9 cellular contexts compared by ENCODE assay signal in the genomic region with DNA sequence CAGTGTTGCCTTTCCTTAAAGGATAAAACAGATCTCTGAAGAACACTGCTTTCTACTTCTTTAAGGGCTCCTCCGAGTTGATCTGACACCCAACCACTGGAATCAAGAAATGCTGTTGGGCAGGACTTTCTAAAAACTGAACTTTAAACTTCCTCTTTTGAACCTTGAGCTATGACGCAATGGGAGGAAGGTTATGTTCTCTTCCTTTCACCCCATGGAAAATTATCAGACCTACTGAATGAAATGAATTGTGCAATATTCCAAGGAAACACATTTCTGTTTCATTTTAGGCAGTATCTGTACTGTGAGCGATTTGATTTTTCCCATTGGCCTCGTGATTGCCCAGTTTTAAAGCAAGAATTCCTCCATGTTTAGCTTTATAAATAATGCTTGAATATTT.
DNase-seq lines count a peak whose midpoint lies in the region; ATAC-seq and TF ChIP-seq lines count a peak whose summit lies in the region.
"Had no signal": no experiment of that assay in that cellular context is flagged by ENCODE, and none has a peak within 500 bp of the region (broad histone marks: within the 10 kb centered on the region; RNA-seq: fewer than 3 reads in every experiment).

No MANE protein-coding gene starts in this region.

- H3K27ac Mint-ChIP-seq in T-cell: no peak overlapping the region

- no peaks in the 10 kb centered on the region for H3K27me3 ChIP-seq in BE2C

- H3K4me1 Mint-ChIP-seq in T-cell: no peaks in the 10 kb centered on the region

- peak overlapping the region; percentile 9; the same call in 1 of the 2 replicates for H3K4me3 ChIP-seq in BE2C (ENCODE audit: low read depth, low read length)

- H3K4me1 ChIP-seq in BE2C: peaks cover 14% of the 10 kb centered on the region

- CTCF ChIA-PET in T-cell (lab: Charles Lee): no interaction called here

- peak; percentile 66 for ATAC-seq in HG02938 (IDR thresholded peaks at IDR 0.05; ENCODE audit: unreplicated experiment)
- ATAC-seq in T-cell (replicated peaks in 1 of 4): no peak

- no peak overlapping the region for H3K4me3 Mint-ChIP-seq in T-cell

- H3K27me3 Mint-ChIP-seq in T-cell: no peaks in the 10 kb centered on the region

- no peaks in the 10 kb centered on the region for H3K9me3 ChIP-seq in BE2C

- no peak for TF ChIP-seq CTCF in BE2C (IDR thresholded peaks at IDR 0.05; ENCODE audit: low read depth, low read length)

- H3K36me3 Mint-ChIP-seq in T-cell: no peaks in the 10 kb centered on the region

- H3K36me3 ChIP-seq in BE2C: no peaks in the 10 kb centered on the region

- POLR2A ChIA-PET in T-cell (lab: Charles Lee): no interaction called here

- no peak for DNase-seq in BE2C
- DNase-seq in SKM-1 treated with dmso at 0.1 percent for 144 hours (lab: John Stamatoyannopoulos, UW; ENCODE audit: unreplicated experiment): peak; percentile 96
- peak; percentile 3 for DNase-seq in left kidney (ENCODE audit: low read depth, low spot score)
- DNase-seq in T-cell: no peak
- DNase-seq in NCI-H2227 treated with DMSO at 0.1 percent for 48 hours (lab: John Stamatoyannopoulos, UW): no peak
- no peak for DNase-seq in activated T-cell treated with anti-CD3 and anti-CD28 coated beads for 4 hours
- DNase-seq in activated effector memory CD4-positive, alpha-beta T cell treated with Interleukin-2 at 50 U/mL for 16 hours: no peak
- DNase-seq: stimulated activated CD8-positive, alpha-beta memory T cell treated with anti-CD3 and anti-CD28 coated beads, Interleukin-4, amount 100 ng/mL, for 48 hours had no signal

- H3K9me3 Mint-ChIP-seq in T-cell: peaks cover 0 to 3% (median under 1%) of the 10 kb centered on the region in 3 donors

Comparison
In these comparisons a context has a peak if more than half of its experiments do, and no peak if none do; other contexts are left out.
1. DNase-seq: peak in SKM-1 treated with dmso at 0.1 percent for 144 hours (single experiment) and left kidney (single experiment); none in BE2C (single experiment), T-cell (0 of 34), NCI-H2227 treated with DMSO at 0.1 percent for 48 hours (single experiment), activated T-cell treated with anti-CD3 and anti-CD28 coated beads for 4 hours (single experiment) and activated effector memory CD4-positive, alpha-beta T cell treated with Interleukin-2 at 50 U/mL for 16 hours (single experiment).